In the genomic region with DNA sequence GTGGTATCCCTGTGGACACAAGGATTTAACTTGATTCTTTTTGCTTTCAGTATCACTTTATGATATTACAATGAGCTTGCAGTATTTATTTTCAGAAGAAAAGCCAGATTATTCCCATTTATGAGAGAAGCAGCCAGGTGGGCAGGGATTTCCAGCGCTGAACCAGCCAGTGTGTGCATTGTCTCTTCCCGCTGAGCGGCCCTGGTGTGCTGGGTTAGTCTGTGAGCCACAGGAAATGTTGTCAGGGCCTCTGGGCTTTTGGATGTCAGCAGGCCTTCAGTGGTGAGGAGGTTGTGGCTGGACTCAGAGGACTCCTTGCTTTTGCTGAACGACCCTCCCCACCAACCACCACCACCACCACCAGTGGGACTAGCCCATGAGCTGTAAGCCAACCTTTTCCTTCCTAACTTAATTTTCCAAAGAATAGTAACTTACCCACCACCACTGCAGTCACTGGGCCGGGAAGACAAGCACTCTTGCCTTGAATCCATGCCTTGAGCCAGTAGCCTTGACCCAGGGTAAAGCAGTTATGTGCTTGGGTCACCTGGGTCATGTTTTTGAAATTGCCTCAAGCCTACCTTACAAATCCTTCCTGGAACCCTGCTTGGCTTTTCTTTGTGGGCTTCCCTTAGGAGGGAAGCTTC, we compare ENCODE assay signal across 1 cellular context.
TF ChIP-seq lines count a peak whose summit lies in the region.

No MANE protein-coding gene starts in this region.

TF ChIP-seq in GM12878, 131 proteins besides CTCF, POLR2A, EP300 and RAD21 (continued from another document):
- TF ChIP-seq, protein P1, sequence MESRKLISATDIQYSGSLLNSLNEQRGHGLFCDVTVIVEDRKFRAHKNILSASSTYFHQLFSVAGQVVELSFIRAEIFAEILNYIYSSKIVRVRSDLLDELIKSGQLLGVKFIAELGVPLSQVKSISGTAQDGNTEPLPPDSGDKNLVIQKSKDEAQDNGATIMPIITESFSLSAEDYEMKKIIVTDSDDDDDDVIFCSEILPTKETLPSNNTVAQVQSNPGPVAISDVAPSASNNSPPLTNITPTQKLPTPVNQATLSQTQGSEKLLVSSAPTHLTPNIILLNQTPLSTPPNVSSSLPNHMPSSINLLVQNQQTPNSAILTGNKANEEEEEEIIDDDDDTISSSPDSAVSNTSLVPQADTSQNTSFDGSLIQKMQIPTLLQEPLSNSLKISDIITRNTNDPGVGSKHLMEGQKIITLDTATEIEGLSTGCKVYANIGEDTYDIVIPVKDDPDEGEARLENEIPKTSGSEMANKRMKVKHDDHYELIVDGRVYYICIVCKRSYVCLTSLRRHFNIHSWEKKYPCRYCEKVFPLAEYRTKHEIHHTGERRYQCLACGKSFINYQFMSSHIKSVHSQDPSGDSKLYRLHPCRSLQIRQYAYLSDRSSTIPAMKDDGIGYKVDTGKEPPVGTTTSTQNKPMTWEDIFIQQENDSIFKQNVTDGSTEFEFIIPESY (IDR thresholded peaks at IDR 0.05), result 0 out of 2 replicates have a peak, but pooled peaks have one; percentile 59
